1 cellular context compared by ENCODE assay signal in the genomic region with DNA sequence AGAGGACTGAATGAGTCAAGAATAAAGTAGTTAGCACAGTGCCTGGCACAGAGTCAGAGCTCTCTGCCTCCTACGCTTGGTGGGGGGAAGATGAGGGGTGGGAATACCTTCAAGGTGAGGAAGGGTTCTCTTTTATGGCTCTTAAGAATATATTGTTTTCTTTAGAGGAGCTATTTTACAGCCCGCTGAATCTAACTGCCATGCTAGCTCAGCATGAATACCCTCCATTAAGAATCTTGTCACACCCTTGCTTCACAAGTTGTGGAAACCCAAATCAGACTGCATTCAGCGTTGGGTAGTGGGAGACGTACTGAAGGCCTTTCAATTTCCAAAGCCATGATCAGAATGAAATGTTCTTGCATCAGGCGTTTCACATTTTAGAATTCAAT.
TF ChIP-seq lines count a peak whose summit lies in the region.

No MANE protein-coding gene starts in this region.

TF ChIP-seq in H1, 55 proteins besides CTCF, POLR2A, EP300 and RAD21:
- TF ChIP-seq JUN (IDR thresholded peaks at IDR 0.05; ENCODE audit: low read depth, low read length) (no peak), TCF12 (IDR thresholded peaks at IDR 0.05; ENCODE audit: low read depth, low read length) (no peak), SP2 (IDR thresholded peaks at IDR 0.05; ENCODE audit: low read length) (no peak), HDAC6 (IDR thresholded peaks at IDR 0.05; ENCODE audit: low read depth, low read length) (no peak)
